ENCODE assay signal across 10 cellular contexts in the genomic region with DNA sequence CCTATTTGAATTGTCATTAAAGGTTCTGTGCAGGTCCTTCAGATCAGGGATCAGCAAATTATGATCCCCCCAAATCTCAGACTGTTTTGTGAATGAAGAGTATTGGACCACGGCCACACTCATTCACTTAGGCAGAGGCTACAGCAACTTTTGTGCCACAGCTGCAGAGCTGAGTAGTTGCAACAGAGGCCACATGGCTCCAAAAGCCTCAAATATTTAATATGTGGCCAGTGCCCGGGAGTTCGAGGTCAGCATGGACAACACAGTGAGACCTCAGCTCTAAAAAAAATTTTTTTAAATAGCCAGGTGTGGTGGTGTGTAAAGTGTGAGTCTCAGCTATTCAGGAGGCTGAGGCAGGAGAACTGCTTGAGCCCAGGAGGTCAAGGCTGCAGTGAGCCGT.
DNase-seq lines count a peak whose midpoint lies in the region; ATAC-seq and TF ChIP-seq lines count a peak whose summit lies in the region.
"Had no signal": no experiment of that assay in that cellular context is flagged by ENCODE, and none has a peak within 500 bp of the region (broad histone marks: within the 10 kb centered on the region; RNA-seq: fewer than 3 reads in every experiment).

No MANE protein-coding gene starts in this region.

- DNase-seq in GM23338 (ENCODE audit: low spot score): no peak
- peak; percentile 38 for DNase-seq in amniotic epithelial cell (ENCODE audit: low read depth)
- DNase-seq in iris pigment epithelial cell (ENCODE audit: low read depth): peak; percentile 23
- no peak for DNase-seq in kidney glomerular epithelial cell (lab: John Stamatoyannopoulos, UW)
- no peak for DNase-seq in DMS53 (lab: John Stamatoyannopoulos, UW)
- DNase-seq: CD4-positive, CD25-positive, alpha-beta regulatory T cell had no signal

- H3K4me1 Mint-ChIP-seq in GM23338: peaks cover 48% of the 10 kb centered on the region
- H3K4me1 Mint-ChIP-seq: CD4-positive, CD25-positive, alpha-beta regulatory T cell had no signal

- H3K4me3 Mint-ChIP-seq in GM23338: no peak overlapping the region
- H3K4me3 Mint-ChIP-seq: CD4-positive, CD25-positive, alpha-beta regulatory T cell had no signal

- peaks cover 6% of the 10 kb centered on the region for H4K20me1 ChIP-seq in GM23338 (replicated peaks; ENCODE audit: insufficient read depth)

- peaks cover 21% of the 10 kb centered on the region for H3K36me3 Mint-ChIP-seq in GM23338 (ENCODE audit: low read depth)

- TF ChIP-seq CTCF in GM23338 (conservative IDR thresholded peaks at IDR 0.05; ENCODE audit: low read depth in 2 of 2): no peak

- H3K9me2 ChIP-seq in GM23338 (ENCODE audit: insufficient read depth): no peaks in the 10 kb centered on the region; the same call in 1 of the 2 replicates

- H3K27me3 Mint-ChIP-seq in GM23338 (ENCODE audit: insufficient read depth, low read depth, poor library complexity): peaks cover 8% of the 10 kb centered on the region

- no peak overlapping the region for H3K4me3 ChIP-seq in GM23338
- H3K4me3 ChIP-seq: HAP-1 had no signal

- no peak overlapping the region for H3K4me2 ChIP-seq in GM23338

- H3K4me1 ChIP-seq in GM23338 (ENCODE audit: insufficient read depth): peaks cover 32% of the 10 kb centered on the region

- H3K27ac Mint-ChIP-seq in GM23338: no peak overlapping the region; the same call in 1 of the 2 replicates
- H3K27ac Mint-ChIP-seq: CD4-positive, CD25-positive, alpha-beta regulatory T cell had no signal

- H3K9me3 Mint-ChIP-seq in GM23338: no peaks in the 10 kb centered on the region
- H3K9me3 Mint-ChIP-seq: CD4-positive, CD25-positive, alpha-beta regulatory T cell had no signal

- H3K27me3 ChIP-seq in GM23338 (ENCODE audit: insufficient read depth): no peaks in the 10 kb centered on the region

- peaks cover 94% of the 10 kb centered on the region for H3K79me2 ChIP-seq in GM23338 (replicated peaks; ENCODE audit: insufficient read depth)

- H3K27ac ChIP-seq in GM23338 (ENCODE audit: low read depth): peak overlapping the region; percentile 72; the same call in 1 of the 2 replicates

- ATAC-seq in GM23338 (no peak), HG02588 (IDR thresholded peaks at IDR 0.05; ENCODE audit: unreplicated experiment) (no peak), HG03139 (IDR thresholded peaks at IDR 0.05; ENCODE audit: unreplicated experiment) (no peak)
- ATAC-seq: HepG2 had no signal

- no peak overlapping the region for H2AFZ ChIP-seq in GM23338

- no peaks in the 10 kb centered on the region for H3F3A ChIP-seq in GM23338 (replicated peaks; ENCODE audit: low read depth)

- peaks cover 5% of the 10 kb centered on the region; the same call in 1 of the 2 replicates for H3K36me3 ChIP-seq in GM23338 (ENCODE audit: insufficient read depth)

TF ChIP-seq in GM23338, 12 proteins besides CTCF, POLR2A, EP300 and RAD21 (continues in another document):
- TF ChIP-seq, protein P1, sequence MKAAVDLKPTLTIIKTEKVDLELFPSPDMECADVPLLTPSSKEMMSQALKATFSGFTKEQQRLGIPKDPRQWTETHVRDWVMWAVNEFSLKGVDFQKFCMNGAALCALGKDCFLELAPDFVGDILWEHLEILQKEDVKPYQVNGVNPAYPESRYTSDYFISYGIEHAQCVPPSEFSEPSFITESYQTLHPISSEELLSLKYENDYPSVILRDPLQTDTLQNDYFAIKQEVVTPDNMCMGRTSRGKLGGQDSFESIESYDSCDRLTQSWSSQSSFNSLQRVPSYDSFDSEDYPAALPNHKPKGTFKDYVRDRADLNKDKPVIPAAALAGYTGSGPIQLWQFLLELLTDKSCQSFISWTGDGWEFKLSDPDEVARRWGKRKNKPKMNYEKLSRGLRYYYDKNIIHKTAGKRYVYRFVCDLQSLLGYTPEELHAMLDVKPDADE (IDR thresholded peaks at IDR 0.05): no peak
- TF ChIP-seq EZH2phosphoT487 (IDR thresholded peaks at IDR 0.05; ENCODE audit: unreplicated experiment): no peak
- TF ChIP-seq STAT1 (IDR thresholded peaks at IDR 0.05; ENCODE audit: unreplicated experiment): no peak
- no peak for TF ChIP-seq ZNF331 (CRISPR knock-in tag; IDR thresholded peaks at IDR 0.05; ENCODE audit: low read depth)
- TF ChIP-seq, protein P2, sequence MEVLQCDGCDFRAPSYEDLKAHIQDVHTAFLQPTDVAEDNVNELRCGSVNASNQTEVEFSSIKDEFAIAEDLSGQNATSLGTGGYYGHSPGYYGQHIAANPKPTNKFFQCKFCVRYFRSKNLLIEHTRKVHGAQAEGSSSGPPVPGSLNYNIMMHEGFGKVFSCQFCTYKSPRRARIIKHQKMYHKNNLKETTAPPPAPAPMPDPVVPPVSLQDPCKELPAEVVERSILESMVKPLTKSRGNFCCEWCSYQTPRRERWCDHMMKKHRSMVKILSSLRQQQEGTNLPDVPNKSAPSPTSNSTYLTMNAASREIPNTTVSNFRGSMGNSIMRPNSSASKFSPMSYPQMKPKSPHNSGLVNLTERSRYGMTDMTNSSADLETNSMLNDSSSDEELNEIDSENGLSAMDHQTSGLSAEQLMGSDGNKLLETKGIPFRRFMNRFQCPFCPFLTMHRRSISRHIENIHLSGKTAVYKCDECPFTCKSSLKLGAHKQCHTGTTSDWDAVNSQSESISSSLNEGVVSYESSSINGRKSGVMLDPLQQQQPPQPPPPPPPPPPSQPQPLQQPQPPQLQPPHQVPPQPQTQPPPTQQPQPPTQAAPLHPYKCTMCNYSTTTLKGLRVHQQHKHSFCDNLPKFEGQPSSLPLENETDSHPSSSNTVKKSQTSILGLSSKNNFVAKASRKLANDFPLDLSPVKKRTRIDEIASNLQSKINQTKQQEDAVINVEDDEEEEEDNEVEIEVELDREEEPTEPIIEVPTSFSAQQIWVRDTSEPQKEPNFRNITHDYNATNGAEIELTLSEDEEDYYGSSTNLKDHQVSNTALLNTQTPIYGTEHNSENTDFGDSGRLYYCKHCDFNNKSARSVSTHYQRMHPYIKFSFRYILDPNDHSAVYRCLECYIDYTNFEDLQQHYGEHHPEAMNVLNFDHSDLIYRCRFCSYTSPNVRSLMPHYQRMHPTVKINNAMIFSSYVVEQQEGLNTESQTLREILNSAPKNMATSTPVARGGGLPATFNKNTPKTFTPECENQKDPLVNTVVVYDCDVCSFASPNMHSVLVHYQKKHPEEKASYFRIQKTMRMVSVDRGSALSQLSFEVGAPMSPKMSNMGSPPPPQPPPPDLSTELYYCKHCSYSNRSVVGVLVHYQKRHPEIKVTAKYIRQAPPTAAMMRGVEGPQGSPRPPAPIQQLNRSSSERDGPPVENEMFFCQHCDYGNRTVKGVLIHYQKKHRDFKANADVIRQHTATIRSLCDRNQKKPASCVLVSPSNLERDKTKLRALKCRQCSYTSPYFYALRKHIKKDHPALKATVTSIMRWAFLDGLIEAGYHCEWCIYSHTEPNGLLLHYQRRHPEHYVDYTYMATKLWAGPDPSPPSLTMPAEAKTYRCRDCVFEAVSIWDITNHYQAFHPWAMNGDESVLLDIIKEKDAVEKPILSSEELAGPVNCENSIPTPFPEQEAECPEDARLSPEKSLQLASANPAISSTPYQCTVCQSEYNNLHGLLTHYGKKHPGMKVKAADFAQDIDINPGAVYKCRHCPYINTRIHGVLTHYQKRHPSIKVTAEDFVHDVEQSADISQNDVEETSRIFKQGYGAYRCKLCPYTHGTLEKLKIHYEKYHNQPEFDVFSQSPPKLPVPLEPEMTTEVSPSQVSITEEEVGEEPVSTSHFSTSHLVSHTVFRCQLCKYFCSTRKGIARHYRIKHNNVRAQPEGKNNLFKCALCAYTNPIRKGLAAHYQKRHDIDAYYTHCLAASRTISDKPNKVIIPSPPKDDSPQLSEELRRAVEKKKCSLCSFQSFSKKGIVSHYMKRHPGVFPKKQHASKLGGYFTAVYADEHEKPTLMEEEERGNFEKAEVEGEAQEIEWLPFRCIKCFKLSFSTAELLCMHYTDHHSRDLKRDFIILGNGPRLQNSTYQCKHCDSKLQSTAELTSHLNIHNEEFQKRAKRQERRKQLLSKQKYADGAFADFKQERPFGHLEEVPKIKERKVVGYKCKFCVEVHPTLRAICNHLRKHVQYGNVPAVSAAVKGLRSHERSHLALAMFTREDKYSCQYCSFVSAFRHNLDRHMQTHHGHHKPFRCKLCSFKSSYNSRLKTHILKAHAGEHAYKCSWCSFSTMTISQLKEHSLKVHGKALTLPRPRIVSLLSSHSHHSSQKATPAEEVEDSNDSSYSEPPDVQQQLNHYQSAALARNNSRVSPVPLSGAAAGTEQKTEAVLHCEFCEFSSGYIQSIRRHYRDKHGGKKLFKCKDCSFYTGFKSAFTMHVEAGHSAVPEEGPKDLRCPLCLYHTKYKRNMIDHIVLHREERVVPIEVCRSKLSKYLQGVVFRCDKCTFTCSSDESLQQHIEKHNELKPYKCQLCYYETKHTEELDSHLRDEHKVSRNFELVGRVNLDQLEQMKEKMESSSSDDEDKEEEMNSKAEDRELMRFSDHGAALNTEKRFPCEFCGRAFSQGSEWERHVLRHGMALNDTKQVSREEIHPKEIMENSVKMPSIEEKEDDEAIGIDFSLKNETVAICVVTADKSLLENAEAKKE (CRISPR knock-in tag; IDR thresholded peaks at IDR 0.05): no peak
- TF ChIP-seq ZNF114 (CRISPR knock-in tag; IDR thresholded peaks at IDR 0.05): no peak
- TF ChIP-seq EZH2 (IDR thresholded peaks at IDR 0.05; ENCODE audit: low read depth, unreplicated experiment): no peak
- no peak for TF ChIP-seq JUNB (IDR thresholded peaks at IDR 0.05; ENCODE audit: unreplicated experiment)
- TF ChIP-seq POLR2AphosphoS5 (IDR thresholded peaks at IDR 0.05; ENCODE audit: low read depth): no peak

Comparison
In these comparisons a context has a peak if more than half of its experiments do, and no peak if none do; other contexts are left out.
1. DNase-seq: peak in amniotic epithelial cell (single experiment) and iris pigment epithelial cell (single experiment); none in GM23338 (single experiment), kidney glomerular epithelial cell (single experiment) and DMS53 (single experiment).